1 cellular context compared by ENCODE assay signal in the genomic region with DNA sequence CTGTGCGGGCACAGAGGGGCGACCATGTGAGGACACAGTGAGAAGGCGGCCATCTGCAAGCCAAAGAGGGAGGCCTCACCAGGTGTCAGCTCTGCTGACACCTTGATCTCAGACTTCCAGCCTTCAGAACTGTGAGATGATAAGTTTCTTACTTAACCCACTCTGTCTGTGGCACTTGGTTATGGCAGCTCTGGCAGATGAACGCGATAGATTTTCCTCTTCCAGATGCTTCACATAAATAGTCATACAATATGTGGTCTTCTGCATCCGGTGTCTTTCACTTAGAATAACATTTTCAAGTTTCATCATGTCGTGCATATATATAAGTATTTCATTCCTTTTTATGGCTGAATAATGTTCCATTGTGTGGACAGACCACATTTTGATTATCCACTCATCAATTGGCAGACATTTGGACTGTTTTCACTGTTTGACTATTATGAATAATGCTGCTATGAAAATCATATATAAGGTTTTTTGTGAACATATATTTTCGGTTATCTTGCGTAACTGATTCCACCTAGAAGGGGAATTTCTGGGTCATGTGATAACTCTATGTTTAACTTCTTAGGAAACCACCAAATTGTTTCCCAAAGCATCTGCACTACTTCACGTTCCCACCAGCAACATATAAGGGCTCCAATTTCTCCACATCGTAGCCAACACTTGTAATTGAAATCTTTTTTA.
TF ChIP-seq lines count a peak whose summit lies in the region.

No MANE protein-coding gene starts in this region.

TF ChIP-seq in GM12878, 131 proteins besides CTCF, POLR2A, EP300 and RAD21 (continues in another document):
- TF ChIP-seq NR2F1 (conservative IDR thresholded peaks at IDR 0.05): no peak
- TF ChIP-seq, protein P1, sequence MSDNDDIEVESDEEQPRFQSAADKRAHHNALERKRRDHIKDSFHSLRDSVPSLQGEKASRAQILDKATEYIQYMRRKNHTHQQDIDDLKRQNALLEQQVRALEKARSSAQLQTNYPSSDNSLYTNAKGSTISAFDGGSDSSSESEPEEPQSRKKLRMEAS (IDR thresholded peaks at IDR 0.05; ENCODE audit: low read depth, low read length): no peak
- TF ChIP-seq, protein P2, sequence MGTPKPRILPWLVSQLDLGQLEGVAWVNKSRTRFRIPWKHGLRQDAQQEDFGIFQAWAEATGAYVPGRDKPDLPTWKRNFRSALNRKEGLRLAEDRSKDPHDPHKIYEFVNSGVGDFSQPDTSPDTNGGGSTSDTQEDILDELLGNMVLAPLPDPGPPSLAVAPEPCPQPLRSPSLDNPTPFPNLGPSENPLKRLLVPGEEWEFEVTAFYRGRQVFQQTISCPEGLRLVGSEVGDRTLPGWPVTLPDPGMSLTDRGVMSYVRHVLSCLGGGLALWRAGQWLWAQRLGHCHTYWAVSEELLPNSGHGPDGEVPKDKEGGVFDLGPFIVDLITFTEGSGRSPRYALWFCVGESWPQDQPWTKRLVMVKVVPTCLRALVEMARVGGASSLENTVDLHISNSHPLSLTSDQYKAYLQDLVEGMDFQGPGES (IDR thresholded peaks at IDR 0.05): no peak
- TF ChIP-seq, protein P3, sequence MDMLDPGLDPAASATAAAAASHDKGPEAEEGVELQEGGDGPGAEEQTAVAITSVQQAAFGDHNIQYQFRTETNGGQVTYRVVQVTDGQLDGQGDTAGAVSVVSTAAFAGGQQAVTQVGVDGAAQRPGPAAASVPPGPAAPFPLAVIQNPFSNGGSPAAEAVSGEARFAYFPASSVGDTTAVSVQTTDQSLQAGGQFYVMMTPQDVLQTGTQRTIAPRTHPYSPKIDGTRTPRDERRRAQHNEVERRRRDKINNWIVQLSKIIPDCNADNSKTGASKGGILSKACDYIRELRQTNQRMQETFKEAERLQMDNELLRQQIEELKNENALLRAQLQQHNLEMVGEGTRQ (IDR thresholded peaks at IDR 0.05; ENCODE audit: borderline replicate concordance, low read depth, low read length): no peak; the same call in 1 of the 2 replicates
- TF ChIP-seq KLF5 (IDR thresholded peaks at IDR 0.05; ENCODE audit: partially characterized antibody): no peak
- TF ChIP-seq TCF12 (IDR thresholded peaks at IDR 0.05; ENCODE audit: low read depth, low read length): no peak
- TF ChIP-seq, protein P4, sequence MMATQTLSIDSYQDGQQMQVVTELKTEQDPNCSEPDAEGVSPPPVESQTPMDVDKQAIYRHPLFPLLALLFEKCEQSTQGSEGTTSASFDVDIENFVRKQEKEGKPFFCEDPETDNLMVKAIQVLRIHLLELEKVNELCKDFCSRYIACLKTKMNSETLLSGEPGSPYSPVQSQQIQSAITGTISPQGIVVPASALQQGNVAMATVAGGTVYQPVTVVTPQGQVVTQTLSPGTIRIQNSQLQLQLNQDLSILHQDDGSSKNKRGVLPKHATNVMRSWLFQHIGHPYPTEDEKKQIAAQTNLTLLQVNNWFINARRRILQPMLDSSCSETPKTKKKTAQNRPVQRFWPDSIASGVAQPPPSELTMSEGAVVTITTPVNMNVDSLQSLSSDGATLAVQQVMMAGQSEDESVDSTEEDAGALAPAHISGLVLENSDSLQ (IDR thresholded peaks at IDR 0.05): no peak
- TF ChIP-seq STAT3 (IDR thresholded peaks at IDR 0.05; ENCODE audit: low read depth, low read length): no peak
- TF ChIP-seq, protein P5, sequence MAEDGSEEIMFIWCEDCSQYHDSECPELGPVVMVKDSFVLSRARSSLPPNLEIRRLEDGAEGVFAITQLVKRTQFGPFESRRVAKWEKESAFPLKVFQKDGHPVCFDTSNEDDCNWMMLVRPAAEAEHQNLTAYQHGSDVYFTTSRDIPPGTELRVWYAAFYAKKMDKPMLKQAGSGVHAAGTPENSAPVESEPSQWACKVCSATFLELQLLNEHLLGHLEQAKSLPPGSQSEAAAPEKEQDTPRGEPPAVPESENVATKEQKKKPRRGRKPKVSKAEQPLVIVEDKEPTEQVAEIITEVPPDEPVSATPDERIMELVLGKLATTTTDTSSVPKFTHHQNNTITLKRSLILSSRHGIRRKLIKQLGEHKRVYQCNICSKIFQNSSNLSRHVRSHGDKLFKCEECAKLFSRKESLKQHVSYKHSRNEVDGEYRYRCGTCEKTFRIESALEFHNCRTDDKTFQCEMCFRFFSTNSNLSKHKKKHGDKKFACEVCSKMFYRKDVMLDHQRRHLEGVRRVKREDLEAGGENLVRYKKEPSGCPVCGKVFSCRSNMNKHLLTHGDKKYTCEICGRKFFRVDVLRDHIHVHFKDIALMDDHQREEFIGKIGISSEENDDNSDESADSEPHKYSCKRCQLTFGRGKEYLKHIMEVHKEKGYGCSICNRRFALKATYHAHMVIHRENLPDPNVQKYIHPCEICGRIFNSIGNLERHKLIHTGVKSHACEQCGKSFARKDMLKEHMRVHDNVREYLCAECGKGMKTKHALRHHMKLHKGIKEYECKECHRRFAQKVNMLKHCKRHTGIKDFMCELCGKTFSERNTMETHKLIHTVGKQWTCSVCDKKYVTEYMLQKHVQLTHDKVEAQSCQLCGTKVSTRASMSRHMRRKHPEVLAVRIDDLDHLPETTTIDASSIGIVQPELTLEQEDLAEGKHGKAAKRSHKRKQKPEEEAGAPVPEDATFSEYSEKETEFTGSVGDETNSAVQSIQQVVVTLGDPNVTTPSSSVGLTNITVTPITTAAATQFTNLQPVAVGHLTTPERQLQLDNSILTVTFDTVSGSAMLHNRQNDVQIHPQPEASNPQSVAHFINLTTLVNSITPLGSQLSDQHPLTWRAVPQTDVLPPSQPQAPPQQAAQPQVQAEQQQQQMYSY (CRISPR knock-in tag; IDR thresholded peaks at IDR 0.05): no peak
- peak in 1 of 2 experiments; percentile 10; a peak in 1 of 4 replicates for TF ChIP-seq IKZF2 (IDR thresholded peaks at IDR 0.05)
- no peak for TF ChIP-seq NRF1 (conservative IDR thresholded peaks at IDR 0.05; ENCODE audit: low read depth, low read length)
- TF ChIP-seq, protein P6, sequence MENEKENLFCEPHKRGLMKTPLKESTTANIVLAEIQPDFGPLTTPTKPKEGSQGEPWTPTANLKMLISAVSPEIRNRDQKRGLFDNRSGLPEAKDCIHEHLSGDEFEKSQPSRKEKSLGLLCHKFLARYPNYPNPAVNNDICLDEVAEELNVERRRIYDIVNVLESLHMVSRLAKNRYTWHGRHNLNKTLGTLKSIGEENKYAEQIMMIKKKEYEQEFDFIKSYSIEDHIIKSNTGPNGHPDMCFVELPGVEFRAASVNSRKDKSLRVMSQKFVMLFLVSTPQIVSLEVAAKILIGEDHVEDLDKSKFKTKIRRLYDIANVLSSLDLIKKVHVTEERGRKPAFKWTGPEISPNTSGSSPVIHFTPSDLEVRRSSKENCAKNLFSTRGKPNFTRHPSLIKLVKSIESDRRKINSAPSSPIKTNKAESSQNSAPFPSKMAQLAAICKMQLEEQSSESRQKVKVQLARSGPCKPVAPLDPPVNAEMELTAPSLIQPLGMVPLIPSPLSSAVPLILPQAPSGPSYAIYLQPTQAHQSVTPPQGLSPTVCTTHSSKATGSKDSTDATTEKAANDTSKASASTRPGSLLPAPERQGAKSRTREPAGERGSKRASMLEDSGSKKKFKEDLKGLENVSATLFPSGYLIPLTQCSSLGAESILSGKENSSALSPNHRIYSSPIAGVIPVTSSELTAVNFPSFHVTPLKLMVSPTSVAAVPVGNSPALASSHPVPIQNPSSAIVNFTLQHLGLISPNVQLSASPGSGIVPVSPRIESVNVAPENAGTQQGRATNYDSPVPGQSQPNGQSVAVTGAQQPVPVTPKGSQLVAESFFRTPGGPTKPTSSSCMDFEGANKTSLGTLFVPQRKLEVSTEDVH (IDR thresholded peaks at IDR 0.05; ENCODE audit: low read depth, partially characterized antibody): no peak
- TF ChIP-seq, protein P7, sequence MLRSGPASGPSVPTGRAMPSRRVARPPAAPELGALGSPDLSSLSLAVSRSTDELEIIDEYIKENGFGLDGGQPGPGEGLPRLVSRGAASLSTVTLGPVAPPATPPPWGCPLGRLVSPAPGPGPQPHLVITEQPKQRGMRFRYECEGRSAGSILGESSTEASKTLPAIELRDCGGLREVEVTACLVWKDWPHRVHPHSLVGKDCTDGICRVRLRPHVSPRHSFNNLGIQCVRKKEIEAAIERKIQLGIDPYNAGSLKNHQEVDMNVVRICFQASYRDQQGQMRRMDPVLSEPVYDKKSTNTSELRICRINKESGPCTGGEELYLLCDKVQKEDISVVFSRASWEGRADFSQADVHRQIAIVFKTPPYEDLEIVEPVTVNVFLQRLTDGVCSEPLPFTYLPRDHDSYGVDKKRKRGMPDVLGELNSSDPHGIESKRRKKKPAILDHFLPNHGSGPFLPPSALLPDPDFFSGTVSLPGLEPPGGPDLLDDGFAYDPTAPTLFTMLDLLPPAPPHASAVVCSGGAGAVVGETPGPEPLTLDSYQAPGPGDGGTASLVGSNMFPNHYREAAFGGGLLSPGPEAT (IDR thresholded peaks at IDR 0.05; ENCODE audit: low read depth): peak; percentile 62; the same call in 1 of the 2 replicates
- no peak for TF ChIP-seq CBFB (IDR thresholded peaks at IDR 0.05; ENCODE audit: low read depth)
- TF ChIP-seq RUNX3 (IDR thresholded peaks at IDR 0.05; ENCODE audit: low read length): peak; percentile 38; the same call in 1 of the 2 replicates
- TF ChIP-seq NFIC (IDR thresholded peaks at IDR 0.05; ENCODE audit: low read depth, low read length): peak; percentile 69
- peak; percentile 77; the same call in 1 of the 2 replicates for TF ChIP-seq ZNF217 (IDR thresholded peaks at IDR 0.05)
- TF ChIP-seq, protein P8, sequence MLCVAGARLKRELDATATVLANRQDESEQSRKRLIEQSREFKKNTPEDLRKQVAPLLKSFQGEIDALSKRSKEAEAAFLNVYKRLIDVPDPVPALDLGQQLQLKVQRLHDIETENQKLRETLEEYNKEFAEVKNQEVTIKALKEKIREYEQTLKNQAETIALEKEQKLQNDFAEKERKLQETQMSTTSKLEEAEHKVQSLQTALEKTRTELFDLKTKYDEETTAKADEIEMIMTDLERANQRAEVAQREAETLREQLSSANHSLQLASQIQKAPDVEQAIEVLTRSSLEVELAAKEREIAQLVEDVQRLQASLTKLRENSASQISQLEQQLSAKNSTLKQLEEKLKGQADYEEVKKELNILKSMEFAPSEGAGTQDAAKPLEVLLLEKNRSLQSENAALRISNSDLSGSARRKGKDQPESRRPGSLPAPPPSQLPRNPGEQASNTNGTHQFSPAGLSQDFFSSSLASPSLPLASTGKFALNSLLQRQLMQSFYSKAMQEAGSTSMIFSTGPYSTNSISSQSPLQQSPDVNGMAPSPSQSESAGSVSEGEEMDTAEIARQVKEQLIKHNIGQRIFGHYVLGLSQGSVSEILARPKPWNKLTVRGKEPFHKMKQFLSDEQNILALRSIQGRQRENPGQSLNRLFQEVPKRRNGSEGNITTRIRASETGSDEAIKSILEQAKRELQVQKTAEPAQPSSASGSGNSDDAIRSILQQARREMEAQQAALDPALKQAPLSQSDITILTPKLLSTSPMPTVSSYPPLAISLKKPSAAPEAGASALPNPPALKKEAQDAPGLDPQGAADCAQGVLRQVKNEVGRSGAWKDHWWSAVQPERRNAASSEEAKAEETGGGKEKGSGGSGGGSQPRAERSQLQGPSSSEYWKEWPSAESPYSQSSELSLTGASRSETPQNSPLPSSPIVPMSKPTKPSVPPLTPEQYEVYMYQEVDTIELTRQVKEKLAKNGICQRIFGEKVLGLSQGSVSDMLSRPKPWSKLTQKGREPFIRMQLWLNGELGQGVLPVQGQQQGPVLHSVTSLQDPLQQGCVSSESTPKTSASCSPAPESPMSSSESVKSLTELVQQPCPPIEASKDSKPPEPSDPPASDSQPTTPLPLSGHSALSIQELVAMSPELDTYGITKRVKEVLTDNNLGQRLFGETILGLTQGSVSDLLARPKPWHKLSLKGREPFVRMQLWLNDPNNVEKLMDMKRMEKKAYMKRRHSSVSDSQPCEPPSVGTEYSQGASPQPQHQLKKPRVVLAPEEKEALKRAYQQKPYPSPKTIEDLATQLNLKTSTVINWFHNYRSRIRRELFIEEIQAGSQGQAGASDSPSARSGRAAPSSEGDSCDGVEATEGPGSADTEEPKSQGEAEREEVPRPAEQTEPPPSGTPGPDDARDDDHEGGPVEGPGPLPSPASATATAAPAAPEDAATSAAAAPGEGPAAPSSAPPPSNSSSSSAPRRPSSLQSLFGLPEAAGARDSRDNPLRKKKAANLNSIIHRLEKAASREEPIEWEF (IDR thresholded peaks at IDR 0.05; ENCODE audit: insufficient replicate concordance, low read depth, low read length): peak; percentile 27
- no peak for TF ChIP-seq TAF1 (IDR thresholded peaks at IDR 0.05; ENCODE audit: borderline replicate concordance, low read depth, low read length)
- TF ChIP-seq, protein P9, sequence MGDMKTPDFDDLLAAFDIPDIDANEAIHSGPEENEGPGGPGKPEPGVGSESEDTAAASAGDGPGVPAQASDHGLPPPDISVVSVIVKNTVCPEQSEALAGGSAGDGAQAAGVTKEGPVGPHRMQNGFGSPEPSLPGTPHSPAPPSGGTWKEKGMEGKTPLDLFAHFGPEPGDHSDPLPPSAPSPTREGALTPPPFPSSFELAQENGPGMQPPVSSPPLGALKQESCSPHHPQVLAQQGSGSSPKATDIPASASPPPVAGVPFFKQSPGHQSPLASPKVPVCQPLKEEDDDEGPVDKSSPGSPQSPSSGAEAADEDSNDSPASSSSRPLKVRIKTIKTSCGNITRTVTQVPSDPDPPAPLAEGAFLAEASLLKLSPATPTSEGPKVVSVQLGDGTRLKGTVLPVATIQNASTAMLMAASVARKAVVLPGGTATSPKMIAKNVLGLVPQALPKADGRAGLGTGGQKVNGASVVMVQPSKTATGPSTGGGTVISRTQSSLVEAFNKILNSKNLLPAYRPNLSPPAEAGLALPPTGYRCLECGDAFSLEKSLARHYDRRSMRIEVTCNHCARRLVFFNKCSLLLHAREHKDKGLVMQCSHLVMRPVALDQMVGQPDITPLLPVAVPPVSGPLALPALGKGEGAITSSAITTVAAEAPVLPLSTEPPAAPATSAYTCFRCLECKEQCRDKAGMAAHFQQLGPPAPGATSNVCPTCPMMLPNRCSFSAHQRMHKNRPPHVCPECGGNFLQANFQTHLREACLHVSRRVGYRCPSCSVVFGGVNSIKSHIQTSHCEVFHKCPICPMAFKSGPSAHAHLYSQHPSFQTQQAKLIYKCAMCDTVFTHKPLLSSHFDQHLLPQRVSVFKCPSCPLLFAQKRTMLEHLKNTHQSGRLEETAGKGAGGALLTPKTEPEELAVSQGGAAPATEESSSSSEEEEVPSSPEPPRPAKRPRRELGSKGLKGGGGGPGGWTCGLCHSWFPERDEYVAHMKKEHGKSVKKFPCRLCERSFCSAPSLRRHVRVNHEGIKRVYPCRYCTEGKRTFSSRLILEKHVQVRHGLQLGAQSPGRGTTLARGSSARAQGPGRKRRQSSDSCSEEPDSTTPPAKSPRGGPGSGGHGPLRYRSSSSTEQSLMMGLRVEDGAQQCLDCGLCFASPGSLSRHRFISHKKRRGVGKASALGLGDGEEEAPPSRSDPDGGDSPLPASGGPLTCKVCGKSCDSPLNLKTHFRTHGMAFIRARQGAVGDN (IDR thresholded peaks at IDR 0.05): no peak; the same call in 1 of the 2 replicates
- TF ChIP-seq CBX5 (IDR thresholded peaks at IDR 0.05; ENCODE audit: low read depth): no peak
- TF ChIP-seq, protein P10, sequence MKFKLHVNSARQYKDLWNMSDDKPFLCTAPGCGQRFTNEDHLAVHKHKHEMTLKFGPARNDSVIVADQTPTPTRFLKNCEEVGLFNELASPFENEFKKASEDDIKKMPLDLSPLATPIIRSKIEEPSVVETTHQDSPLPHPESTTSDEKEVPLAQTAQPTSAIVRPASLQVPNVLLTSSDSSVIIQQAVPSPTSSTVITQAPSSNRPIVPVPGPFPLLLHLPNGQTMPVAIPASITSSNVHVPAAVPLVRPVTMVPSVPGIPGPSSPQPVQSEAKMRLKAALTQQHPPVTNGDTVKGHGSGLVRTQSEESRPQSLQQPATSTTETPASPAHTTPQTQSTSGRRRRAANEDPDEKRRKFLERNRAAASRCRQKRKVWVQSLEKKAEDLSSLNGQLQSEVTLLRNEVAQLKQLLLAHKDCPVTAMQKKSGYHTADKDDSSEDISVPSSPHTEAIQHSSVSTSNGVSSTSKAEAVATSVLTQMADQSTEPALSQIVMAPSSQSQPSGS (IDR thresholded peaks at IDR 0.05; ENCODE audit: low read length): peak; percentile 66
